Comparison of ENCODE assay signal across 13 cellular contexts in genomic region chr12:112936927-112937326, GRCh38. TPM values are rescaled to one million over a fixed set of nuclear protein-coding genes. Genes with fewer than 3 reads are reported as not detected.
DNase-seq lines count a peak whose midpoint lies in the region; ATAC-seq and TF ChIP-seq lines count a peak whose summit lies in the region.
"Had no signal": no experiment of that assay in that cellular context is flagged by ENCODE, and none has a peak within 500 bp of the region (broad histone marks: within the 10 kb centered on the region; RNA-seq: fewer than 3 reads in every experiment).

No MANE protein-coding gene starts in this region.

- H3K36me3 ChIP-seq in vagina (no peaks in the 10 kb centered on the region), HAP-1 (replicated peaks) (no peaks in the 10 kb centered on the region)

- H3K4me3 ChIP-seq in vagina (no peak overlapping the region), HAP-1 (no peak overlapping the region), lower leg skin (ENCODE audit: low read depth, poor library complexity, severe bottlenecking) (no peak overlapping the region)
- H3K4me3 ChIP-seq: BLaER1 treated with 17β-estradiol and CSF1 and Interleukin-3, amounts not matched to agents 10 nM and 100 nM had no signal

- no peaks in the 10 kb centered on the region for H3K9me3 ChIP-seq in vagina
- no peaks in the 10 kb centered on the region; the same call in 1 of the 2 replicates for H3K9me3 ChIP-seq in HAP-1
- H3K9me3 ChIP-seq: BLaER1 treated with 17β-estradiol and CSF1 and Interleukin-3, amounts not matched to agents 10 nM and 100 nM had no signal

- TF ChIP-seq POLR2A in vagina (IDR thresholded peaks at IDR 0.05) (no peak), lower leg skin (IDR thresholded peaks at IDR 0.05) (no peak)

- H3K4me1 Mint-ChIP-seq in activated naive CD4-positive, alpha-beta T cell treated with anti-CD3 and anti-CD28 coated beads, Interleukin-2, amount 50 U/mL, for 24 hours, result peaks cover 39% of the 10 kb centered on the region
- H3K4me1 Mint-ChIP-seq in activated T-helper 17 cell treated with anti-CD3 and anti-CD28 coated beads, Interleukin-2, amount 50 U/mL, for 72 hours, result peaks cover 30% of the 10 kb centered on the region
- H3K4me1 Mint-ChIP-seq: neural crest cell had no signal

- 25 to 49% methylated on average over 2 of the region's 2 CpGs for whole genome bisulfite sequencing in lower leg skin, 2 donors

- H3K27ac Mint-ChIP-seq in activated naive CD4-positive, alpha-beta T cell treated with anti-CD3 and anti-CD28 coated beads, Interleukin-2, amount 50 U/mL, for 24 hours, result peak overlapping the region; percentile 56
- H3K27ac Mint-ChIP-seq in activated T-helper 17 cell treated with anti-CD3 and anti-CD28 coated beads, Interleukin-2, amount 50 U/mL, for 72 hours, result peak overlapping the region; percentile 8

- no peak for DNase-seq in activated naive CD4-positive, alpha-beta T cell treated with anti-CD3 and anti-CD28 coated beads, Interleukin-2, amount 50 U/mL, for 16 hours
- DNase-seq in iris pigment epithelial cell (ENCODE audit: low read depth) (peak; percentile 46), vagina (ENCODE audit: extremely low spot score in 2 of 2) (no peak), HAP-1 (ENCODE audit: low spot score in 2 of 2) (no peak), lower leg skin (ENCODE audit: low spot score in 2 of 2) (no peak)
- DNase-seq: central memory CD4-positive, alpha-beta T cell; kidney; T1000 had no signal

- H3K36me3 Mint-ChIP-seq in activated naive CD4-positive, alpha-beta T cell treated with anti-CD3 and anti-CD28 coated beads, Interleukin-2, amount 50 U/mL, for 24 hours, result no peaks in the 10 kb centered on the region
- no peaks in the 10 kb centered on the region for H3K36me3 Mint-ChIP-seq in activated T-helper 17 cell treated with anti-CD3 and anti-CD28 coated beads, Interleukin-2, amount 50 U/mL, for 72 hours (ENCODE audit: low read depth)

- peak overlapping the region; percentile 42 for H3K27ac ChIP-seq in vagina

- H3K27me3 ChIP-seq in vagina (no peaks in the 10 kb centered on the region), HAP-1 (ENCODE audit: low read depth) (no peaks in the 10 kb centered on the region)
- H3K27me3 ChIP-seq: BLaER1 treated with 17β-estradiol and CSF1 and Interleukin-3, amounts not matched to agents 10 nM and 100 nM had no signal

- in situ Hi-C loops in HAP-1 (cut with MboI; ENCODE audit: low sequenced_read_pairs), result no loop called here

- no peaks in the 10 kb centered on the region for H3K27me3 Mint-ChIP-seq in activated naive CD4-positive, alpha-beta T cell treated with anti-CD3 and anti-CD28 coated beads, Interleukin-2, amount 50 U/mL, for 24 hours
- no peaks in the 10 kb centered on the region for H3K27me3 Mint-ChIP-seq in activated T-helper 17 cell treated with anti-CD3 and anti-CD28 coated beads, Interleukin-2, amount 50 U/mL, for 72 hours

- peak; percentile 25 for ATAC-seq in activated T-helper 17 cell treated with anti-CD3 and anti-CD28 coated beads, Interleukin-2, amount 50 U/mL, for 72 hours (replicated peaks)
- no peak for ATAC-seq in HG02588 (IDR thresholded peaks at IDR 0.05; ENCODE audit: unreplicated experiment)

- peak overlapping the region; percentile 34 for H3K4me3 Mint-ChIP-seq in activated naive CD4-positive, alpha-beta T cell treated with anti-CD3 and anti-CD28 coated beads, Interleukin-2, amount 50 U/mL, for 24 hours
- peak overlapping the region; percentile 87 for H3K4me3 Mint-ChIP-seq in activated T-helper 17 cell treated with anti-CD3 and anti-CD28 coated beads, Interleukin-2, amount 50 U/mL, for 72 hours
- H3K4me3 Mint-ChIP-seq: neural crest cell had no signal

- H3K4me1 ChIP-seq in vagina (peaks cover 18% of the 10 kb centered on the region), HAP-1 (peaks cover 11% of the 10 kb centered on the region)

- no peak for TF ChIP-seq CTCF in vagina (IDR thresholded peaks at IDR 0.05)
- no peak for TF ChIP-seq CTCF in lower leg skin (IDR thresholded peaks at IDR 0.05)

- intact Hi-C loops in vagina (cut with DNase I) (no loop called here), lower leg skin (cut with DNase I; ENCODE audit: low total_unique reads) (no loop called here)

- H3K9me3 Mint-ChIP-seq in activated naive CD4-positive, alpha-beta T cell treated with anti-CD3 and anti-CD28 coated beads, Interleukin-2, amount 50 U/mL, for 24 hours, result peaks cover 6% of the 10 kb centered on the region
- H3K9me3 Mint-ChIP-seq in activated T-helper 17 cell treated with anti-CD3 and anti-CD28 coated beads, Interleukin-2, amount 50 U/mL, for 72 hours, result no peaks in the 10 kb centered on the region
- H3K9me3 Mint-ChIP-seq: neural crest cell had no signal

RNA-seq across cellular contexts. Expression of gene OAS3, which starts 1.3 kb away (rescaled TPM):
- 10 to 100 TPM; 17.4 to 41.7 TPM for total RNA-seq in activated T-helper 17 cell treated with anti-CD3 and anti-CD28 coated beads, Interleukin-2, amount 50 U/mL, for 72 hours
- 20.1 TPM for total RNA-seq in vagina
- total RNA-seq in lower leg skin, result 10 to 100 TPM in 3 of 4 donors, 1 to 10 TPM in 1; 9.4 to 18.9 (median 15.9) TPM

RNA-seq across cellular contexts. Expression of gene OAS1, which starts 30.2 kb away (rescaled TPM):
- 10 to 100 TPM; 15.6 to 20.9 TPM for total RNA-seq in activated T-helper 17 cell treated with anti-CD3 and anti-CD28 coated beads, Interleukin-2, amount 50 U/mL, for 72 hours
- 30.9 TPM for total RNA-seq in vagina
- 10 to 100 TPM; 16.2 to 25.2 (median 23.2) TPM for total RNA-seq in lower leg skin
- total RNA-seq: neural crest cell had no signal

RNA-seq across cellular contexts. Expression of gene OAS2, which starts 41.4 kb away (rescaled TPM):
- total RNA-seq in activated T-helper 17 cell treated with anti-CD3 and anti-CD28 coated beads, Interleukin-2, amount 50 U/mL, for 72 hours, result 10 to 100 TPM; 44.6 to 64.8 TPM
- total RNA-seq in vagina, result 14.0 TPM
- 1 to 10 TPM; 2.6 to 3.8 (median 3.3) TPM for total RNA-seq in lower leg skin
- total RNA-seq: neural crest cell had no signal
